Comparison of ENCODE assay signal across 19 cellular contexts in genomic region chr7:149023662-149024061, GRCh38. TPM values are rescaled to one million over a fixed set of nuclear protein-coding genes. Genes with fewer than 3 reads are reported as not detected.
A peak's percentile ranks its signal among the peaks of the same experiment; 100 is the strongest.
DNase-seq lines count a peak whose midpoint lies in the region; ATAC-seq and TF ChIP-seq lines count a peak whose summit lies in the region.
"Had no signal": no experiment of that assay in that cellular context is flagged by ENCODE, and none has a peak within 500 bp of the region (broad histone marks: within the 10 kb centered on the region; RNA-seq: fewer than 3 reads in every experiment).

No MANE protein-coding gene starts in this region.

- H3K27ac ChIP-seq in gastroesophageal sphincter = no peak overlapping the region
- H3K27ac ChIP-seq: GM23248 had no signal

- peak overlapping the region; percentile 39 for H3K27ac Mint-ChIP-seq in activated naive CD4-positive, alpha-beta T cell treated with anti-CD3 and anti-CD28 coated beads for 36 hours
- peak overlapping the region; percentile 88 for H3K27ac Mint-ChIP-seq in central memory CD8-positive, alpha-beta T cell (ENCODE audit: low read depth)
- H3K27ac Mint-ChIP-seq in stimulated activated effector memory CD8-positive, alpha-beta T cell treated with anti-CD3 and anti-CD28 coated beads, Interleukin-12 subunit alpha, Interleukin-12 subunit beta, amount 100 ng/mL, for 72 hours = peak overlapping the region; percentile 73
- H3K27ac Mint-ChIP-seq: activated CD4-positive, alpha-beta T cell treated with anti-CD3 and anti-CD28 coated beads, Interleukin-2, amount 10 ng/mL, durations not matched to agents 7 days and 5 days; activated T-helper 1 cell treated with anti-CD3 and anti-CD28 coated beads, Interleukin-12 subunit alpha, Interleukin-12 subunit beta, Interleukin-2, Interleukin-4 antibody, amounts not matched to agents 30 ng/mL and 10 ng/mL and 1 ng/mL, durations not matched to agents 14 hours and 24 hours and 36 hours had no signal

- TF ChIP-seq CTCF in Loucy (conservative IDR thresholded peaks at IDR 0.05; ENCODE audit: low read length) (no peak), gastroesophageal sphincter (IDR thresholded peaks at IDR 0.05) (no peak)

- H3K36me3 ChIP-seq in Loucy (ENCODE audit: insufficient read depth, low read length) (peaks cover 15% of the 10 kb centered on the region; the same call in 1 of the 2 replicates), gastroesophageal sphincter (peaks cover 0 to 22% of the 10 kb centered on the region in 2 donors)

- no peak overlapping the region for H3K4me3 Mint-ChIP-seq in activated naive CD4-positive, alpha-beta T cell treated with anti-CD3 and anti-CD28 coated beads for 36 hours
- no peak overlapping the region for H3K4me3 Mint-ChIP-seq in central memory CD8-positive, alpha-beta T cell
- no peak overlapping the region for H3K4me3 Mint-ChIP-seq in stimulated activated effector memory CD8-positive, alpha-beta T cell treated with anti-CD3 and anti-CD28 coated beads, Interleukin-12 subunit alpha, Interleukin-12 subunit beta, amount 100 ng/mL, for 72 hours
- H3K4me3 Mint-ChIP-seq: activated CD4-positive, alpha-beta T cell treated with anti-CD3 and anti-CD28 coated beads, Interleukin-2, amount 10 ng/mL, durations not matched to agents 7 days and 5 days; activated T-helper 1 cell treated with anti-CD3 and anti-CD28 coated beads, Interleukin-12 subunit alpha, Interleukin-12 subunit beta, Interleukin-2, Interleukin-4 antibody, amounts not matched to agents 30 ng/mL and 10 ng/mL and 1 ng/mL, durations not matched to agents 14 hours and 24 hours and 36 hours; stimulated activated naive CD8-positive, alpha-beta T cell treated with anti-CD3 and anti-CD28 coated beads, Interleukin-15, Interleukin-2, amounts not matched to agents 100 ng/mL and 50 ng/mL, for 24 hours had no signal

- peaks cover 27% of the 10 kb centered on the region for H3K36me3 Mint-ChIP-seq in activated naive CD4-positive, alpha-beta T cell treated with anti-CD3 and anti-CD28 coated beads for 36 hours (ENCODE audit: low read depth)
- peaks cover 28% of the 10 kb centered on the region for H3K36me3 Mint-ChIP-seq in central memory CD8-positive, alpha-beta T cell (ENCODE audit: insufficient read depth)
- H3K36me3 Mint-ChIP-seq in stimulated activated effector memory CD8-positive, alpha-beta T cell treated with anti-CD3 and anti-CD28 coated beads, Interleukin-12 subunit alpha, Interleukin-12 subunit beta, amount 100 ng/mL, for 72 hours = peaks cover 78% of the 10 kb centered on the region

- intact Hi-C loops in activated naive CD4-positive, alpha-beta T cell treated with anti-CD3 and anti-CD28 coated beads for 36 hours (cut with micrococcal nuclease) = loop anchor here (10.0 kb wide), 1 partner anchor 691 kb away; a partner anchor contains a TSS

- H4K20me1 ChIP-seq in Loucy (ENCODE audit: insufficient read depth, low read length, poor library complexity, severe bottlenecking) = peaks cover 49% of the 10 kb centered on the region

- no peaks in the 10 kb centered on the region for H3F3A ChIP-seq in Loucy (ENCODE audit: low read depth)

- WGBS in gastroesophageal sphincter (ENCODE audit: low coverage in 1 of 2), 2 donors = 75 to 78% methylated on average over 7 of the region's 7 CpGs

- H3K4me1 Mint-ChIP-seq in activated naive CD4-positive, alpha-beta T cell treated with anti-CD3 and anti-CD28 coated beads for 36 hours (ENCODE audit: low read depth) = peaks cover 43% of the 10 kb centered on the region
- peaks cover 55% of the 10 kb centered on the region for H3K4me1 Mint-ChIP-seq in central memory CD8-positive, alpha-beta T cell
- H3K4me1 Mint-ChIP-seq in stimulated activated effector memory CD8-positive, alpha-beta T cell treated with anti-CD3 and anti-CD28 coated beads, Interleukin-12 subunit alpha, Interleukin-12 subunit beta, amount 100 ng/mL, for 72 hours = peaks cover 63% of the 10 kb centered on the region

- H3K4me3 ChIP-seq in Loucy (ENCODE audit: low read length, poor library complexity, severe bottlenecking) (peak overlapping the region; percentile 32), gastroesophageal sphincter (no peak overlapping the region)
- H3K4me3 ChIP-seq: GM23248, lung had no signal

- CTCF ChIA-PET in activated naive CD4-positive, alpha-beta T cell treated with anti-CD3 and anti-CD28 coated beads for 36 hours (lab: Charles Lee) = interaction anchor here (0.6 to 8.8 kb wide), 4 partner anchors 17 to 470 kb away, joined by 3 to 59 read pairs (median 7); no protein-coding TSS in a partner anchor

- H3K27me3 ChIP-seq in Loucy (ENCODE audit: insufficient read depth, low read length, poor library complexity, severe bottlenecking) (peaks cover 4% of the 10 kb centered on the region), gastroesophageal sphincter (no peaks in the 10 kb centered on the region)

- DNase-seq in activated naive CD4-positive, alpha-beta T cell treated with anti-CD3 and anti-CD28 coated beads for 36 hours = no peak
- DNase-seq in activated naive CD4-positive, alpha-beta T cell (lab: John Stamatoyannopoulos, UW) = no peak
- no peak for DNase-seq in central memory CD8-positive, alpha-beta T cell (ENCODE audit: low spot score in 2 of 2)
- DNase-seq in stimulated activated effector memory CD8-positive, alpha-beta T cell treated with anti-CD3 and anti-CD28 coated beads, Interleukin-12 subunit alpha, Interleukin-12 subunit beta, amount 100 ng/mL, for 72 hours (ENCODE audit: low spot score in 2 of 2) = no peak
- no peak for DNase-seq in NCI-H1417 (lab: John Stamatoyannopoulos, UW)
- DNase-seq: activated CD4-positive, alpha-beta T cell treated with anti-CD3 and anti-CD28 coated beads, Interleukin-2, amount 10 ng/mL, durations not matched to agents 7 days and 5 days; Caco-2; GM23248; NCI-H146; NCI-H446; retina; SIG-M5; stimulated activated CD4-positive, alpha-beta T cell treated with anti-CD3 and anti-CD28 coated beads, Interleukin-15, amount 100 ng/mL, for 24 hours had no signal

- no peak for TF ChIP-seq EP300 in gastroesophageal sphincter (IDR thresholded peaks at IDR 0.05)

- ATAC-seq in central memory CD8-positive, alpha-beta T cell (replicated peaks; ENCODE audit: extremely low read depth, poor library complexity, severe bottlenecking) = no peak
- no peak for ATAC-seq in stimulated activated effector memory CD8-positive, alpha-beta T cell treated with anti-CD3 and anti-CD28 coated beads, Interleukin-12 subunit alpha, Interleukin-12 subunit beta, amount 100 ng/mL, for 72 hours
- ATAC-seq in gastroesophageal sphincter = no peak
- no peak for ATAC-seq in HG02852 (IDR thresholded peaks at IDR 0.05; ENCODE audit: unreplicated experiment)

- no peaks in the 10 kb centered on the region for H3K27me3 Mint-ChIP-seq in activated naive CD4-positive, alpha-beta T cell treated with anti-CD3 and anti-CD28 coated beads for 36 hours (ENCODE audit: low read depth)
- no peaks in the 10 kb centered on the region for H3K27me3 Mint-ChIP-seq in central memory CD8-positive, alpha-beta T cell
- H3K27me3 Mint-ChIP-seq: activated CD4-positive, alpha-beta T cell treated with anti-CD3 and anti-CD28 coated beads, Interleukin-2, amount 10 ng/mL, durations not matched to agents 7 days and 5 days; stimulated activated naive CD8-positive, alpha-beta T cell treated with anti-CD3 and anti-CD28 coated beads, Interleukin-15, Interleukin-2, amounts not matched to agents 100 ng/mL and 50 ng/mL, for 24 hours had no signal

- H3K4me1 ChIP-seq in Loucy (ENCODE audit: insufficient read depth, low read length, poor library complexity, severe bottlenecking) (peaks cover 46% of the 10 kb centered on the region), gastroesophageal sphincter (peaks cover 0 to 21% (median 6%) of the 10 kb centered on the region in 3 donors)
- H3K4me1 ChIP-seq: Caco-2 had no signal

- H3K4me2 ChIP-seq in Loucy (ENCODE audit: low read depth, low read length, poor library complexity, severe bottlenecking) = peak overlapping the region; percentile 54

- H3K79me2 ChIP-seq in Loucy (ENCODE audit: insufficient read depth, low read length) = peaks cover 78% of the 10 kb centered on the region

- TF ChIP-seq POLR2A in gastroesophageal sphincter (IDR thresholded peaks at IDR 0.05) = no peak

- H3K9me3 Mint-ChIP-seq in activated naive CD4-positive, alpha-beta T cell treated with anti-CD3 and anti-CD28 coated beads for 36 hours = no peaks in the 10 kb centered on the region
- H3K9me3 Mint-ChIP-seq in central memory CD8-positive, alpha-beta T cell = no peaks in the 10 kb centered on the region
- no peaks in the 10 kb centered on the region for H3K9me3 Mint-ChIP-seq in stimulated activated effector memory CD8-positive, alpha-beta T cell treated with anti-CD3 and anti-CD28 coated beads, Interleukin-12 subunit alpha, Interleukin-12 subunit beta, amount 100 ng/mL, for 72 hours
- H3K9me3 Mint-ChIP-seq: activated CD4-positive, alpha-beta T cell treated with anti-CD3 and anti-CD28 coated beads, Interleukin-2, amount 10 ng/mL, durations not matched to agents 7 days and 5 days; activated T-helper 1 cell treated with anti-CD3 and anti-CD28 coated beads, Interleukin-12 subunit alpha, Interleukin-12 subunit beta, Interleukin-2, Interleukin-4 antibody, amounts not matched to agents 30 ng/mL and 10 ng/mL and 1 ng/mL, durations not matched to agents 14 hours and 24 hours and 36 hours; stimulated activated naive CD8-positive, alpha-beta T cell treated with anti-CD3 and anti-CD28 coated beads, Interleukin-15, Interleukin-2, amounts not matched to agents 100 ng/mL and 50 ng/mL, for 24 hours had no signal

- H3K9ac ChIP-seq in Loucy (ENCODE audit: low read depth, low read length, poor library complexity, severe bottlenecking) = peak overlapping the region; percentile 51
- H3K9ac ChIP-seq: GM23248 had no signal

- no peak overlapping the region for H2AFZ ChIP-seq in Loucy (ENCODE audit: low read length)
- H2AFZ ChIP-seq: GM23248 had no signal

- no peaks in the 10 kb centered on the region for H3K9me3 ChIP-seq in Loucy (ENCODE audit: insufficient read depth, low read depth, low read length)
- H3K9me3 ChIP-seq in gastroesophageal sphincter = no peaks in the 10 kb centered on the region
- H3K9me3 ChIP-seq: Caco-2 had no signal

- H3K9me2 ChIP-seq in Loucy (replicated peaks; ENCODE audit: low read depth, low read length) = no peaks in the 10 kb centered on the region

RNA-seq across cellular contexts. Expression of gene PDIA4, which starts 4.6 kb away (rescaled TPM):
- total RNA-seq in activated naive CD4-positive, alpha-beta T cell treated with anti-CD3 and anti-CD28 coated beads for 36 hours = 10 to 100 TPM; 80.2 to 82.8 TPM
- total RNA-seq in gastroesophageal sphincter = 10 to 100 TPM; 25.4 to 81.0 (median 46.5) TPM
